33 cellular contexts compared by ENCODE assay signal in genomic region chr5:115796656-115797055, GRCh38. TPM values are rescaled to one million over a fixed set of nuclear protein-coding genes. Genes with fewer than 3 reads are reported as not detected.
"Had no signal": no experiment of that assay in that cellular context is flagged by ENCODE, and none has a peak within 500 bp of the region (broad histone marks: within the 10 kb centered on the region; RNA-seq: fewer than 3 reads in every experiment).

No MANE protein-coding gene starts in this region.

- DNase-seq: activated CD4-positive, alpha-beta T cell treated with anti-CD3 and anti-CD28 coated beads for 36 hours; activated CD4-positive, alpha-beta T cell treated with anti-CD3 and anti-CD28 coated beads, Interleukin-2, amount 10 ng/mL, durations not matched to agents 7 days and 5 days; activated CD4-positive, alpha-beta T cell treated with anti-CD3 and anti-CD28 coated beads, Interleukin-2, amount 50 U/mL, for 48 hours; activated CD8-positive, alpha-beta T cell treated with anti-CD3 and anti-CD28 coated beads, Interleukin-2, amount 10 ng/mL, durations not matched to agents 7 days and 5 days; activated gamma-delta T cell; activated naive CD4-positive, alpha-beta T cell treated with Interleukin-2 at 50 U/mL for 16 hours; activated T-cell treated with anti-CD3 and anti-CD28 coated beads, Interleukin-2, amount 50 U/mL, for 24 hours; adrenal gland; anterior cingulate cortex; brain microvascular endothelial cell; MM.1S; MV-4-11; NCI-H1092; NCI-H1436 treated with DMSO at 0.1 percent for 48 hours; NCI-H1694 treated with DMSO at 0.1 percent for 48 hours; NCI-H2029; NCI-H345; NCI-H524 treated with DMSO at 0.1 percent for 48 hours; NCI-H748 treated with DMSO at 0.1 percent for 48 hours; NK-92 treated with Interleukin-12 subunit alpha and Interleukin-12 subunit beta, amount 100 ng/mL, for 24 hours; PC-3; Peyer's patch; RPMI8226; SHP77 treated with DMSO at 0.1 percent for 48 hours; SK-N-SH had no signal

- H3K36me3 Mint-ChIP-seq: activated naive CD4-positive, alpha-beta T cell treated with anti-CD3 and anti-CD28 coated beads, Interleukin-2, amount 50 U/mL, for 72 hours; WTC11 had no signal

- H3K4me3 Mint-ChIP-seq: activated CD4-positive, alpha-beta T cell treated with anti-CD3 and anti-CD28 coated beads for 36 hours; activated CD4-positive, alpha-beta T cell treated with anti-CD3 and anti-CD28 coated beads, Interleukin-2, amount 10 ng/mL, durations not matched to agents 7 days and 5 days; activated CD8-positive, alpha-beta T cell treated with anti-CD3 and anti-CD28 coated beads, Interleukin-2, amount 10 ng/mL, durations not matched to agents 7 days and 5 days; activated T-cell treated with anti-CD3 and anti-CD28 coated beads, Interleukin-2, amount 50 U/mL, for 24 hours; central memory CD8-positive, alpha-beta T cell; T-helper 1 cell treated with Interleukin-12 subunit alpha and Interleukin-12 subunit beta and Interleukin-4 antibody, amounts not matched to agents 30 μg/mL and 1 μg/mL, for 36 hours; T-helper 2 cell treated with Interferon-gamma antibody and Interleukin-4, amounts not matched to agents 5 μg/mL and 100 μg/mL, for 36 hours; WTC11 had no signal

- H3K4me1 Mint-ChIP-seq: activated CD4-positive, alpha-beta T cell treated with anti-CD3 and anti-CD28 coated beads for 36 hours; central memory CD8-positive, alpha-beta T cell; WTC11 had no signal

- H3K9me3 Mint-ChIP-seq: activated CD4-positive, alpha-beta T cell treated with anti-CD3 and anti-CD28 coated beads, Interleukin-2, amount 10 ng/mL, durations not matched to agents 7 days and 5 days; activated naive CD4-positive, alpha-beta T cell treated with anti-CD3 and anti-CD28 coated beads, Interleukin-2, amount 50 U/mL, for 72 hours; activated T-cell treated with anti-CD3 and anti-CD28 coated beads, Interleukin-2, amount 50 U/mL, for 24 hours; activated T-helper 2 cell treated with anti-CD3 and anti-CD28 coated beads, Interferon-gamma antibody, Interleukin-2, Interleukin-4, amounts not matched to agents 10 μg/mL and 5 μg/mL and 100 μg/mL, durations not matched to agents 14 hours and 24 hours and 36 hours; central memory CD8-positive, alpha-beta T cell; T-helper 1 cell treated with Interleukin-12 subunit alpha and Interleukin-12 subunit beta and Interleukin-4 antibody, amounts not matched to agents 30 μg/mL and 1 μg/mL, for 36 hours; T-helper 2 cell treated with Interferon-gamma antibody and Interleukin-4, amounts not matched to agents 5 μg/mL and 100 μg/mL, for 36 hours; WTC11 had no signal

- ATAC-seq: activated CD4-positive, alpha-beta T cell treated with anti-CD3 and anti-CD28 coated beads for 36 hours; activated CD4-positive, CD25-positive, alpha-beta regulatory T cell treated with anti-CD3 and anti-CD28 coated beads, Interleukin-2, amount 50 U/mL, for 24 hours; activated CD8-positive, alpha-beta T cell treated with anti-CD3 and anti-CD28 coated beads, Interleukin-2, amount 10 ng/mL, durations not matched to agents 7 days and 5 days; activated naive CD4-positive, alpha-beta T cell treated with anti-CD3 and anti-CD28 coated beads, Interleukin-2, amount 50 U/mL, for 72 hours; PC-3; WTC11 had no signal

- H3K27ac Mint-ChIP-seq: activated CD4-positive, alpha-beta T cell treated with anti-CD3 and anti-CD28 coated beads for 36 hours; activated CD4-positive, alpha-beta T cell treated with anti-CD3 and anti-CD28 coated beads, Interleukin-2, amount 10 ng/mL, durations not matched to agents 7 days and 5 days; activated CD8-positive, alpha-beta T cell treated with anti-CD3 and anti-CD28 coated beads, Interleukin-2, amount 10 ng/mL, durations not matched to agents 7 days and 5 days; activated naive CD4-positive, alpha-beta T cell treated with anti-CD3 and anti-CD28 coated beads, Interleukin-2, amount 50 U/mL, for 72 hours; activated T-cell treated with anti-CD3 and anti-CD28 coated beads, Interleukin-2, amount 50 U/mL, for 24 hours; activated T-helper 2 cell treated with anti-CD3 and anti-CD28 coated beads, Interferon-gamma antibody, Interleukin-2, Interleukin-4, amounts not matched to agents 10 μg/mL and 5 μg/mL and 100 μg/mL, durations not matched to agents 14 hours and 24 hours and 36 hours; T-helper 1 cell treated with Interleukin-12 subunit alpha and Interleukin-12 subunit beta and Interleukin-4 antibody, amounts not matched to agents 30 μg/mL and 1 μg/mL, for 36 hours; T-helper 2 cell treated with Interferon-gamma antibody and Interleukin-4, amounts not matched to agents 5 μg/mL and 100 μg/mL, for 36 hours; WTC11 had no signal

RNA-seq across cellular contexts. Expression of gene CDO1, which starts 19.8 kb away (rescaled TPM):
- total RNA-seq: activated CD4-positive, alpha-beta T cell treated with anti-CD3 and anti-CD28 coated beads, Interleukin-2, amount 10 ng/mL, durations not matched to agents 7 days and 5 days; NCI-H460; PC-3 had no signal
